1 cellular context compared by ENCODE assay signal in the genomic region with DNA sequence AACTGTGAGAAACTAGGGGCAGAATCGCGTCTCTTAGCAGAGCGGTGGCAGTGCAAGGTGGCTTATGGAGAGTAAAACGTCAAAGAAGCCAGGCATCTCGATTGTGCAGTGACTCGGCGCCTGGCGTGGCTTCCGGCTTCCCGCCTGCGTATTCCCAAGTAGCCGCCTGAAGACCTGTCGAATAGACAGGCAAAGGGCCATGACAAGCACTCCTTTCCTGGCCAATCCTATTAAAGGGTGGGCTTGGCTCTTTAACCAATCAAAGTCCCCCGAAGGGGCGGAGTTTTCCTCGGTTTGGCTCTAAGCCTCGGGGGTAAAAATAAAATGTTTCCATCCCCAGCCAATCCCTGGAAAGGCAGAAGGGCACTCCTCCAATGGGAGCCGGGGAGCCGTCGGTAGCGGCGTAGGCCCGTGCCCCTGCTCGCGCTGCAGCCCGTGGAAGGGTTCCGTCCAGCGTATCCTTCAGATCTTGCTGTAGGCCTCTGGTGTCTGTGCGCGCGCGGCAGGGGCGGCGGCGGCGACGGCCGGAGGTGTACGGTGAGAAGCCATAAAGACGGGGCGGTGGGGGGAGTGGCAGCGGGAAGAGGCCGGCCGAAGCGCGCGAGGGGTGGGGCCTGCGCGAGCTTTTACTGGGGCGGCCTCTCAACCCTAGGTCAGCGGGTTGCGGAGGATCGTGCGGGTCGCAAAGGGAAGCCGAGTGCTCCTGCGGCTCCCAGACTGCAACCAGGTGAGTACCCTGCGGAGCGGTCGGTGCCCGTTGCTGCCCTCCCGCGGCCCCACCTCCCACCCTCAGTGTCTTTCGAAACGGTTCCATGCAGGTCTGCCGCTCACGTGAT.
TF ChIP-seq lines count a peak whose summit lies in the region.

A gene with protein sequence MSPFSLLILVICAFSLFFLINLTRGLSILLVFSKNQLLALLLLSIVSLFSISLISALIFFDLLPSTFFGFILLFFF (plus strand): TSS at position 395 of the 836 bp plus-strand sequence. CDS start 30,131 bp downstream, outside the sequence.

TF ChIP-seq in GM12878, 131 proteins besides CTCF, POLR2A, EP300 and RAD21 (continued from another document and continues in another):
- TF ChIP-seq ATF7 (IDR thresholded peaks at IDR 0.05; ENCODE audit: low read depth) (no peak), TBL1XR1 (IDR thresholded peaks at IDR 0.05; ENCODE audit: low read depth, low read length) (no peak), RFX5 (IDR thresholded peaks at IDR 0.05; ENCODE audit: low read depth, low read length) (peak; percentile 67; the same call in 1 of the 2 replicates), SKIL (IDR thresholded peaks at IDR 0.05; ENCODE audit: low read depth, poor library complexity, severe bottlenecking) (no peak), STAT1 (conservative IDR thresholded peaks at IDR 0.05) (no peak), CUX1 (IDR thresholded peaks at IDR 0.05; ENCODE audit: insufficient replicate concordance, low read depth, low read length) (no peak), IKZF2 (IDR thresholded peaks at IDR 0.05) (peak in 1 of 2 experiments; percentile 42; a peak in 1 of 4 replicates), BCL3 (IDR thresholded peaks at IDR 0.05; ENCODE audit: borderline replicate concordance, insufficient read depth, low read depth, low read length, poor library complexity, severe bottlenecking) (no peak), KAT2A (conservative IDR thresholded peaks at IDR 0.05; ENCODE audit: control insufficient read depth, low read depth, low read length) (no peak), SIN3A (IDR thresholded peaks at IDR 0.05; ENCODE audit: low read depth, low read length) (peak; percentile 16; the same call in 1 of the 2 replicates), BRCA1 (IDR thresholded peaks at IDR 0.05; ENCODE audit: low read depth, low read length) (no peak), ETV6 (conservative IDR thresholded peaks at IDR 0.05 in 1 of 2, IDR thresholded peaks at IDR 0.05 in 1 of 2; ENCODE audit: borderline replicate concordance in 1 of 2, low read depth in 1 of 2) (no peak), SMAD1 (IDR thresholded peaks at IDR 0.05; ENCODE audit: low read depth, partially characterized antibody) (no peak), NBN (IDR thresholded peaks at IDR 0.05) (no peak), PAX5 (IDR thresholded peaks at IDR 0.05; ENCODE audit: borderline replicate concordance, low read depth, low read length) (no peak), PKNOX1 (IDR thresholded peaks at IDR 0.05) (peak; percentile 86), NR2C2 (IDR thresholded peaks at IDR 0.05; ENCODE audit: borderline replicate concordance, control insufficient read depth, insufficient read length, low read depth) (no peak), IRF5 (IDR thresholded peaks at IDR 0.05; ENCODE audit: borderline replicate concordance) (no peak), ELK1 (IDR thresholded peaks at IDR 0.05; ENCODE audit: low read depth, low read length) (no peak), NFXL1 (IDR thresholded peaks at IDR 0.05; ENCODE audit: borderline replicate concordance) (no peak), WRNIP1 (IDR thresholded peaks at IDR 0.05; ENCODE audit: borderline replicate concordance, low read depth, low read length) (no peak), BMI1 (IDR thresholded peaks at IDR 0.05; ENCODE audit: borderline replicate concordance) (no peak), NRF1 (conservative IDR thresholded peaks at IDR 0.05; ENCODE audit: low read depth, low read length) (no peak), IKZF1 (conservative IDR thresholded peaks at IDR 0.05) (peak; percentile 80), YBX1 (IDR thresholded peaks at IDR 0.05) (no peak), SP1 (IDR thresholded peaks at IDR 0.05; ENCODE audit: low read depth, low read length) (peak; percentile 82), ZZZ3 (IDR thresholded peaks at IDR 0.05; ENCODE audit: control insufficient read depth, insufficient read length, low read depth) (no peak), SPI1 (IDR thresholded peaks at IDR 0.05; ENCODE audit: borderline replicate concordance, insufficient read depth, low read depth, low read length) (no peak), HDAC6 (IDR thresholded peaks at IDR 0.05; ENCODE audit: unreplicated experiment) (no peak), CBX5 (IDR thresholded peaks at IDR 0.05; ENCODE audit: low read depth) (no peak), TCF12 (IDR thresholded peaks at IDR 0.05; ENCODE audit: low read depth, low read length) (no peak), SMAD5 (IDR thresholded peaks at IDR 0.05; ENCODE audit: low read depth) (no peak), KDM1A (IDR thresholded peaks at IDR 0.05; ENCODE audit: borderline replicate concordance) (no peak), CREB1 (IDR thresholded peaks at IDR 0.05; ENCODE audit: low read depth) (peak; percentile 34; the same call in 1 of the 2 replicates), STAT3 (IDR thresholded peaks at IDR 0.05; ENCODE audit: low read depth, low read length) (no peak), TAF1 (IDR thresholded peaks at IDR 0.05; ENCODE audit: borderline replicate concordance, low read depth, low read length) (peak; percentile 15; the same call in 1 of the 2 replicates), CHD4 (IDR thresholded peaks at IDR 0.05) (no peak), CREM (IDR thresholded peaks at IDR 0.05; ENCODE audit: low read depth) (no peak)
- TF ChIP-seq, protein P1, sequence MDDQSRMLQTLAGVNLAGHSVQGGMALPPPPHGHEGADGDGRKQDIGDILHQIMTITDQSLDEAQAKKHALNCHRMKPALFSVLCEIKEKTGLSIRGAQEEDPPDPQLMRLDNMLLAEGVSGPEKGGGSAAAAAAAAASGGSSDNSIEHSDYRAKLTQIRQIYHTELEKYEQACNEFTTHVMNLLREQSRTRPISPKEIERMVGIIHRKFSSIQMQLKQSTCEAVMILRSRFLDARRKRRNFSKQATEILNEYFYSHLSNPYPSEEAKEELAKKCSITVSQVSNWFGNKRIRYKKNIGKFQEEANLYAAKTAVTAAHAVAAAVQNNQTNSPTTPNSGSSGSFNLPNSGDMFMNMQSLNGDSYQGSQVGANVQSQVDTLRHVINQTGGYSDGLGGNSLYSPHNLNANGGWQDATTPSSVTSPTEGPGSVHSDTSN (IDR thresholded peaks at IDR 0.05; ENCODE audit: insufficient replicate concordance, low read depth, low read length) = peak; percentile 11
- TF ChIP-seq, protein P2, sequence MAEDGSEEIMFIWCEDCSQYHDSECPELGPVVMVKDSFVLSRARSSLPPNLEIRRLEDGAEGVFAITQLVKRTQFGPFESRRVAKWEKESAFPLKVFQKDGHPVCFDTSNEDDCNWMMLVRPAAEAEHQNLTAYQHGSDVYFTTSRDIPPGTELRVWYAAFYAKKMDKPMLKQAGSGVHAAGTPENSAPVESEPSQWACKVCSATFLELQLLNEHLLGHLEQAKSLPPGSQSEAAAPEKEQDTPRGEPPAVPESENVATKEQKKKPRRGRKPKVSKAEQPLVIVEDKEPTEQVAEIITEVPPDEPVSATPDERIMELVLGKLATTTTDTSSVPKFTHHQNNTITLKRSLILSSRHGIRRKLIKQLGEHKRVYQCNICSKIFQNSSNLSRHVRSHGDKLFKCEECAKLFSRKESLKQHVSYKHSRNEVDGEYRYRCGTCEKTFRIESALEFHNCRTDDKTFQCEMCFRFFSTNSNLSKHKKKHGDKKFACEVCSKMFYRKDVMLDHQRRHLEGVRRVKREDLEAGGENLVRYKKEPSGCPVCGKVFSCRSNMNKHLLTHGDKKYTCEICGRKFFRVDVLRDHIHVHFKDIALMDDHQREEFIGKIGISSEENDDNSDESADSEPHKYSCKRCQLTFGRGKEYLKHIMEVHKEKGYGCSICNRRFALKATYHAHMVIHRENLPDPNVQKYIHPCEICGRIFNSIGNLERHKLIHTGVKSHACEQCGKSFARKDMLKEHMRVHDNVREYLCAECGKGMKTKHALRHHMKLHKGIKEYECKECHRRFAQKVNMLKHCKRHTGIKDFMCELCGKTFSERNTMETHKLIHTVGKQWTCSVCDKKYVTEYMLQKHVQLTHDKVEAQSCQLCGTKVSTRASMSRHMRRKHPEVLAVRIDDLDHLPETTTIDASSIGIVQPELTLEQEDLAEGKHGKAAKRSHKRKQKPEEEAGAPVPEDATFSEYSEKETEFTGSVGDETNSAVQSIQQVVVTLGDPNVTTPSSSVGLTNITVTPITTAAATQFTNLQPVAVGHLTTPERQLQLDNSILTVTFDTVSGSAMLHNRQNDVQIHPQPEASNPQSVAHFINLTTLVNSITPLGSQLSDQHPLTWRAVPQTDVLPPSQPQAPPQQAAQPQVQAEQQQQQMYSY (CRISPR knock-in tag; IDR thresholded peaks at IDR 0.05) = no peak
